In the genomic region with DNA sequence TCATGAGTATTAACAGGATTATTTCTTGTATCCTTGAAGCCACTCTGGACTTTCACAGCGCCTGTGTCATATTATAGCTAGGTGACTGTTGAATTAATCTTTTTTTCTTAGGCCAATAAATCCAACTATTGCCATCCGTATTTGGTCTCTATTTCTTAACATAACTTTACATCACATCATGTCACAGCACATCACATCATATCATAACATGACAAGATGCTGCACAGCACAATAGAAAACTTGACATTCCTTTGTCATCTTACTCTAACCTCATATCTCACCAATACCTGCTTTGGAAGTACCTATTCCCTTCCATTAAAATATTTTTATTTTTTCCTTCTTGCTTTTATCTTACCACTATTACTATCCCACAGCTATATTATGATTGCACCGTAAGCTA, we compare ENCODE assay signal across 3 cellular contexts.
"Had no signal": no experiment of that assay in that cellular context is flagged by ENCODE, and none has a peak within 500 bp of the region (broad histone marks: within the 10 kb centered on the region; RNA-seq: fewer than 3 reads in every experiment).

No MANE protein-coding gene starts in this region.

- DNase-seq: GDM1, GF-D8 had no signal

- H3K4me3 ChIP-seq: GM12878 had no signal
